In the genomic region with DNA sequence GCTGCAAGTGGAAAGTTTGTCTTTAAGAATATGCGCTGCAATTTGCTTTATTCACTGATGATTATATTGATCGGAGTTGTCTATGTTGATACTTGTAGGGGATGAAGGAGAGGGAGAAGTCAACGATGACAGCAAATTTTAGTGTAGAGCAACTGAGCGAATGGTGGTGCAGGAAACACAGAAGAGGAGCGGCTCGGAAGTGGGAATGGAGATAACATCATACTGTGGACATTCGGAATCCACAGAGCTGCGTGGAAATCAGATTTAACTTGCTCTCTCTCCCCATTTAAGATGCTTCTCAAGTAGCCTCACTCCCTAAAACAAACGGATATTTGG, we compare ENCODE assay signal across 8 cellular contexts. TPM values are rescaled to one million over a fixed set of nuclear protein-coding genes. Genes with fewer than 3 reads are reported as not detected.
DNase-seq lines count a peak whose midpoint lies in the region; ATAC-seq, FAIRE-seq and TF ChIP-seq lines count a peak whose summit lies in the region.

No MANE protein-coding gene starts in this region.

- TF ChIP-seq POLR2A in HepG2 (IDR thresholded peaks at IDR 0.05; ENCODE audit: insufficient read depth in 1 of 2, low read depth in 2 of 2, low read length in 2 of 2) (no peak), testis (IDR thresholded peaks at IDR 0.05) (no peak)

- no peaks in the 10 kb centered on the region for H3K27me3 Mint-ChIP-seq in activated CD4-positive, alpha-beta T cell treated with anti-CD3 and anti-CD28 coated beads, Interleukin-2, amount 10 ng/mL, durations not matched to agents 24 days and 14 days
- no peaks in the 10 kb centered on the region for H3K27me3 Mint-ChIP-seq in activated naive CD8-positive, alpha-beta T cell treated with anti-CD3 and anti-CD28 coated beads, Interleukin-2, amount 10 ng/mL, durations not matched to agents 7 days and 5 days

- no peak for DNase-seq in activated CD4-positive, alpha-beta T cell treated with anti-CD3 and anti-CD28 coated beads, Interleukin-2, amount 10 ng/mL, durations not matched to agents 24 days and 14 days
- DNase-seq in activated CD4-positive, alpha-beta T cell treated with anti-CD3 and anti-CD28 coated beads for 4 hours = no peak
- DNase-seq in activated naive CD8-positive, alpha-beta T cell treated with anti-CD3 and anti-CD28 coated beads, Interleukin-2, amount 10 ng/mL, durations not matched to agents 7 days and 5 days = no peak
- no peak for DNase-seq in HepG2 (ENCODE audit: low spot score)
- no peak for DNase-seq in testis
- no peak for DNase-seq in EL
- no peak for DNase-seq in NCI-H748 treated with DMSO at 0.1 percent for 48 hours (lab: John Stamatoyannopoulos, UW)

- TF ChIP-seq RAD21 in HepG2 (CRISPR knock-in tag; IDR thresholded peaks at IDR 0.05) = no peak

- H3K27me3 ChIP-seq in HepG2 (ENCODE audit: control insufficient read depth in 1 of 2, insufficient read depth in 2 of 2, low read length in 2 of 2) (no peaks in the 10 kb centered on the region), testis (no peaks in the 10 kb centered on the region)

- no peak for FAIRE-seq in HepG2 (lab: Jason Lieb, UNC)

- H4K20me1 ChIP-seq in HepG2 (ENCODE audit: insufficient read depth, low read length) = no peaks in the 10 kb centered on the region

- intact Hi-C loops in activated CD4-positive, alpha-beta T cell treated with anti-CD3 and anti-CD28 coated beads, Interleukin-2, amount 10 ng/mL, durations not matched to agents 24 days and 14 days (cut with micrococcal nuclease) = loop anchor here (1.0 to 10.0 kb wide), 5 partner anchors 24 to 488 kb away; a partner anchor contains a TSS
- intact Hi-C loops in HepG2 (cut with micrococcal nuclease; ENCODE audit: unreplicated experiment) = loop anchor here (1.0 to 5.0 kb wide), 3 partner anchors 24 to 240 kb away; a partner anchor contains a TSS
- intact Hi-C loops in testis (cut with DNase I; ENCODE audit: low total_unique reads) = loop anchor here (5.0 kb wide), 1 partner anchor 55 kb away; a partner anchor contains a TSS

- H3K4me3 ChIP-seq in HepG2 (replicated peaks in 1 of 3; ENCODE audit: insufficient read depth in 1 of 3, low read depth in 2 of 3, low read length in 3 of 3) (peak overlapping the region; percentile 45 to 84 (median 62); a peak in 5 of 6 replicates), testis (peak overlapping the region; percentile 69 to 90)

- TF ChIP-seq EP300 in HepG2 (IDR thresholded peaks at IDR 0.05; ENCODE audit: low read depth in 2 of 2, low read length in 2 of 2) = no peak; a peak in 1 of 4 replicates
- TF ChIP-seq EP300 in HepG2 (CRISPR knock-in tag; IDR thresholded peaks at IDR 0.05; ENCODE audit: borderline replicate concordance) = no peak

- in situ Hi-C loops in HepG2 (cut with HindIII; ENCODE audit: extremely low pct_ligation_motif_present, low pct_unique_long_range_greater_than_20kb) = no loop called here

- POLR2A ChIA-PET in activated naive CD8-positive, alpha-beta T cell treated with anti-CD3 and anti-CD28 coated beads, Interleukin-2, amount 10 ng/mL, durations not matched to agents 7 days and 5 days (lab: Charles Lee) = interaction anchor here (0.6 to 3.9 kb wide), 7 partner anchors 14 to 218 kb away, joined by 3 to 42 read pairs (median 5); a partner anchor contains a TSS
- POLR2A ChIA-PET in HepG2 (lab: Yijun Ruan, JAX) = interaction anchor here (0.6 to 5.1 kb wide), 12 partner anchors 9 to 224 kb away, joined by 3 to 332 read pairs (median 4); a partner anchor contains a TSS

- peak overlapping the region; percentile 90 for H3K4me3 Mint-ChIP-seq in activated CD4-positive, alpha-beta T cell treated with anti-CD3 and anti-CD28 coated beads, Interleukin-2, amount 10 ng/mL, durations not matched to agents 24 days and 14 days
- peak overlapping the region; percentile 97 for H3K4me3 Mint-ChIP-seq in activated naive CD8-positive, alpha-beta T cell treated with anti-CD3 and anti-CD28 coated beads, Interleukin-2, amount 10 ng/mL, durations not matched to agents 7 days and 5 days

- BruUV-seq in HepG2 (replicated peaks; lab: Mats Ljungman, UMichigan) = TSS peak; percentile 91

- no peak for ATAC-seq in activated naive CD8-positive, alpha-beta T cell treated with anti-CD3 and anti-CD28 coated beads, Interleukin-2, amount 10 ng/mL, durations not matched to agents 7 days and 5 days (ENCODE audit: low read depth)
- no peak for ATAC-seq in HepG2
- no peak for ATAC-seq in HG03457 (IDR thresholded peaks at IDR 0.05; ENCODE audit: unreplicated experiment)

- peak overlapping the region; percentile 88 for H3K27ac Mint-ChIP-seq in activated CD4-positive, alpha-beta T cell treated with anti-CD3 and anti-CD28 coated beads, Interleukin-2, amount 10 ng/mL, durations not matched to agents 24 days and 14 days
- peak overlapping the region; percentile 86 for H3K27ac Mint-ChIP-seq in activated naive CD8-positive, alpha-beta T cell treated with anti-CD3 and anti-CD28 coated beads, Interleukin-2, amount 10 ng/mL, durations not matched to agents 7 days and 5 days

- peaks cover 27% of the 10 kb centered on the region for H3K36me3 Mint-ChIP-seq in activated CD4-positive, alpha-beta T cell treated with anti-CD3 and anti-CD28 coated beads, Interleukin-2, amount 10 ng/mL, durations not matched to agents 24 days and 14 days (ENCODE audit: low read depth)
- peaks cover 18% of the 10 kb centered on the region for H3K36me3 Mint-ChIP-seq in activated naive CD8-positive, alpha-beta T cell treated with anti-CD3 and anti-CD28 coated beads, Interleukin-2, amount 10 ng/mL, durations not matched to agents 7 days and 5 days

- H3K9ac ChIP-seq in HepG2 (ENCODE audit: insufficient read depth, low read depth, low read length) = peak overlapping the region; percentile 94

- peak overlapping the region; percentile 88 for H3K4me2 ChIP-seq in HepG2 (ENCODE audit: low read depth, low read length)

- H3K9me3 Mint-ChIP-seq in activated CD4-positive, alpha-beta T cell treated with anti-CD3 and anti-CD28 coated beads, Interleukin-2, amount 10 ng/mL, durations not matched to agents 24 days and 14 days = no peaks in the 10 kb centered on the region
- no peaks in the 10 kb centered on the region for H3K9me3 Mint-ChIP-seq in activated naive CD8-positive, alpha-beta T cell treated with anti-CD3 and anti-CD28 coated beads, Interleukin-2, amount 10 ng/mL, durations not matched to agents 7 days and 5 days

- CTCF ChIA-PET in HepG2 (lab: Yijun Ruan, JAX; ENCODE audit: low intra/inter-chr PET ratio, low total read pairs) = no interaction called here

- H3K4me1 Mint-ChIP-seq in activated CD4-positive, alpha-beta T cell treated with anti-CD3 and anti-CD28 coated beads, Interleukin-2, amount 10 ng/mL, durations not matched to agents 24 days and 14 days = peaks cover 43% of the 10 kb centered on the region
- H3K4me1 Mint-ChIP-seq in activated naive CD8-positive, alpha-beta T cell treated with anti-CD3 and anti-CD28 coated beads, Interleukin-2, amount 10 ng/mL, durations not matched to agents 7 days and 5 days = peaks cover 33% of the 10 kb centered on the region

- TF ChIP-seq CTCF in HepG2 (CRISPR knock-in tag; IDR thresholded peaks at IDR 0.05) (no peak), testis (IDR thresholded peaks at IDR 0.05) (no peak)

- peaks cover 9 to 20% of the 10 kb centered on the region in 2 experiments; a peak in 4 of 5 replicates for H3K36me3 ChIP-seq in HepG2 (replicated peaks in 1 of 2; ENCODE audit: control insufficient read depth in 1 of 2, insufficient read depth in 2 of 2, low read length in 2 of 2)
- no peaks in the 10 kb centered on the region for H3K36me3 ChIP-seq in testis (ENCODE audit: low read depth, missing control alignments)

- H3K9me3 ChIP-seq in HepG2 (ENCODE audit: low read length) = no peaks in the 10 kb centered on the region
- H3K9me3 ChIP-seq in testis = no peaks in the 10 kb centered on the region

- H3K27ac ChIP-seq in HepG2 (ENCODE audit: extremely low read length, insufficient read depth, low read length) = peak overlapping the region; percentile 65
- peak overlapping the region in 1 of 2 donors; percentile 78 for H3K27ac ChIP-seq in testis

- peak overlapping the region; percentile 48 for H2AFZ ChIP-seq in HepG2 (ENCODE audit: low read length)

- 78% methylated on average over 9 of the region's 9 CpGs for WGBS in HepG2 (ENCODE audit: low lambda C conversion rate)
- 26 to 40% methylated on average over 9 of the region's 9 CpGs for WGBS in testis, 2 donors

- peaks cover 38% of the 10 kb centered on the region for H3K79me2 ChIP-seq in HepG2 (ENCODE audit: insufficient read depth, low read length)

- H3K4me1 ChIP-seq in HepG2 (ENCODE audit: insufficient read depth, low read length) = peaks cover 29% of the 10 kb centered on the region
- H3K4me1 ChIP-seq in testis = peaks cover 23% of the 10 kb centered on the region

RNA-seq across cellular contexts. Expression of a gene that starts 0.7 kb away (rescaled TPM):
- 94.0 and 98.0 TPM in 2 replicates for total RNA-seq in activated CD4-positive, alpha-beta T cell treated with anti-CD3 and anti-CD28 coated beads, Interleukin-2, amount 10 ng/mL, durations not matched to agents 24 days and 14 days
- 10 to 100 TPM; 81.6 to 90.7 TPM for total RNA-seq in activated naive CD8-positive, alpha-beta T cell treated with anti-CD3 and anti-CD28 coated beads, Interleukin-2, amount 10 ng/mL, durations not matched to agents 7 days and 5 days
- 191 and 200 TPM in 2 replicates for total RNA-seq in HepG2 (2016; rRNA removed; fragmentation: Illumina TruSeq; extraction: Trizol)
- 220 and 308 TPM in 2 replicates for total RNA-seq in HepG2 (2016; cell fraction: cytosol; rRNA removed; fragmentation: Illumina TruSeq; extraction: Trizol; ENCODE audit: low read depth)
- 192 and 194 TPM in 2 replicates for total RNA-seq in HepG2 (2016; cell fraction: insoluble cytoplasmic fraction; rRNA removed; fragmentation: Illumina TruSeq; extraction: Trizol)
- total RNA-seq in HepG2 (2016; cell fraction: membrane; rRNA removed; fragmentation: Illumina TruSeq; extraction: Trizol) = 279 and 333 TPM in 2 replicates
- 116 and 125 TPM in 2 replicates for total RNA-seq in HepG2 (2016; cell fraction: nucleus; rRNA removed; fragmentation: Illumina TruSeq; extraction: Trizol)
- polyA plus RNA-seq in HepG2 (2011; rRNA removed) = 86.9 and 133 TPM in 2 replicates
- polyA plus RNA-seq in HepG2 (2011; cell fraction: cytosol; rRNA removed) = 90.3 and 110 TPM in 2 replicates
- polyA plus RNA-seq in HepG2 (2011; cell fraction: nucleus; rRNA removed) = 36.1 and 45.4 TPM in 2 replicates
- polyA plus RNA-seq in HepG2 (2012) = 61.8 and 116 TPM in 2 replicates
- polyA plus RNA-seq in HepG2 (2016; cell fraction: cytosol; fragmentation: Illumina TruSeq; extraction: Trizol; ENCODE audit: low read depth) = 248 and 371 TPM in 2 replicates
- 171 and 177 TPM in 2 replicates for polyA plus RNA-seq in HepG2 (2016; cell fraction: insoluble cytoplasmic fraction; fragmentation: Illumina TruSeq; extraction: Trizol; ENCODE audit: low read depth)
- polyA plus RNA-seq in HepG2 (2016; cell fraction: membrane; fragmentation: Illumina TruSeq; extraction: Trizol; ENCODE audit: low read depth) = 243 and 316 TPM in 2 replicates
- 178 and 179 TPM in 2 replicates for polyA plus RNA-seq in HepG2 (2016; cell fraction: nucleus; fragmentation: Illumina TruSeq; extraction: Trizol; ENCODE audit: insufficient read depth, low read depth)
- polyA minus RNA-seq in HepG2 (2011; rRNA and poly(A)+ RNA removed; ENCODE audit: low replicate concordance) = 57.9 and 63.5 TPM in 2 replicates
- polyA minus RNA-seq in HepG2 (2011; cell fraction: cytosol; rRNA and poly(A)+ RNA removed) = 22.6 and 28.8 TPM in 2 replicates
- polyA minus RNA-seq in HepG2 (2011; cell fraction: nucleus; rRNA and poly(A)+ RNA removed) = 64.8 and 69.5 TPM in 2 replicates
- 100 to 1,000 TPM in 1 of 2 donors, 10 to 100 TPM in 1; 91.7 to 106 TPM for total RNA-seq in testis
- polyA plus RNA-seq in testis (ENCODE audit: insufficient read depth, low read depth, low replicate concordance) = 63.8 TPM

RNA-seq across cellular contexts. Expression of a gene that starts 24.0 kb away (rescaled TPM):
- 65.0 and 67.7 TPM in 2 replicates for total RNA-seq in activated CD4-positive, alpha-beta T cell treated with anti-CD3 and anti-CD28 coated beads, Interleukin-2, amount 10 ng/mL, durations not matched to agents 24 days and 14 days
- total RNA-seq in activated naive CD8-positive, alpha-beta T cell treated with anti-CD3 and anti-CD28 coated beads, Interleukin-2, amount 10 ng/mL, durations not matched to agents 7 days and 5 days = 10 to 100 TPM; 41.5 to 44.2 TPM
- total RNA-seq in HepG2 (2016; rRNA removed; fragmentation: Illumina TruSeq; extraction: Trizol) (163 and 184 TPM in 2 replicates), testis (10 to 100 TPM; 71.3 to 83.4 TPM)
- total RNA-seq in HepG2 (2016; cell fraction: cytosol; rRNA removed; fragmentation: Illumina TruSeq; extraction: Trizol; ENCODE audit: low read depth) = 87.4 and 106 TPM in 2 replicates
- 172 and 188 TPM in 2 replicates for total RNA-seq in HepG2 (2016; cell fraction: insoluble cytoplasmic fraction; rRNA removed; fragmentation: Illumina TruSeq; extraction: Trizol)
- 122 and 141 TPM in 2 replicates for total RNA-seq in HepG2 (2016; cell fraction: membrane; rRNA removed; fragmentation: Illumina TruSeq; extraction: Trizol)
- 137 and 149 TPM in 2 replicates for total RNA-seq in HepG2 (2016; cell fraction: nucleus; rRNA removed; fragmentation: Illumina TruSeq; extraction: Trizol)
- polyA plus RNA-seq in HepG2 (2011; rRNA removed) (157 and 184 TPM in 2 replicates), testis (ENCODE audit: insufficient read depth, low read depth, low replicate concordance) (90.1 TPM)
- 179 and 195 TPM in 2 replicates for polyA plus RNA-seq in HepG2 (2011; cell fraction: cytosol; rRNA removed)
- 50.7 TPM in 2 replicates for polyA plus RNA-seq in HepG2 (2011; cell fraction: nucleus; rRNA removed)
- 127 and 151 TPM in 2 replicates for polyA plus RNA-seq in HepG2 (2012)
- 93.8 and 119 TPM in 2 replicates for polyA plus RNA-seq in HepG2 (2016; cell fraction: cytosol; fragmentation: Illumina TruSeq; extraction: Trizol; ENCODE audit: low read depth)
- polyA plus RNA-seq in HepG2 (2016; cell fraction: insoluble cytoplasmic fraction; fragmentation: Illumina TruSeq; extraction: Trizol; ENCODE audit: low read depth) = 155 and 169 TPM in 2 replicates
- polyA plus RNA-seq in HepG2 (2016; cell fraction: membrane; fragmentation: Illumina TruSeq; extraction: Trizol; ENCODE audit: low read depth) = 116 and 139 TPM in 2 replicates
- polyA plus RNA-seq in HepG2 (2016; cell fraction: nucleus; fragmentation: Illumina TruSeq; extraction: Trizol; ENCODE audit: insufficient read depth, low read depth) = 215 and 223 TPM in 2 replicates
- polyA minus RNA-seq in HepG2 (2011; rRNA and poly(A)+ RNA removed; ENCODE audit: low replicate concordance) = 101 and 129 TPM in 2 replicates
- 36.3 and 44.5 TPM in 2 replicates for polyA minus RNA-seq in HepG2 (2011; cell fraction: cytosol; rRNA and poly(A)+ RNA removed)
- 24.2 and 24.3 TPM in 2 replicates for polyA minus RNA-seq in HepG2 (2011; cell fraction: nucleus; rRNA and poly(A)+ RNA removed)

RNA-seq across cellular contexts. Expression of a gene that starts 52.1 kb away (rescaled TPM):
- total RNA-seq in activated CD4-positive, alpha-beta T cell treated with anti-CD3 and anti-CD28 coated beads, Interleukin-2, amount 10 ng/mL, durations not matched to agents 24 days and 14 days = 39.1 TPM in 2 replicates
- 10 to 100 TPM; 11.1 to 11.6 TPM for total RNA-seq in activated naive CD8-positive, alpha-beta T cell treated with anti-CD3 and anti-CD28 coated beads, Interleukin-2, amount 10 ng/mL, durations not matched to agents 7 days and 5 days
- total RNA-seq in HepG2 (2016; rRNA removed; fragmentation: Illumina TruSeq; extraction: Trizol) = 66.2 and 106 TPM in 2 replicates
- total RNA-seq in HepG2 (2016; cell fraction: cytosol; rRNA removed; fragmentation: Illumina TruSeq; extraction: Trizol; ENCODE audit: low read depth) = 11.9 and 13.2 TPM in 2 replicates
- 64.7 and 103 TPM in 2 replicates for total RNA-seq in HepG2 (2016; cell fraction: insoluble cytoplasmic fraction; rRNA removed; fragmentation: Illumina TruSeq; extraction: Trizol)
- 18.5 and 23.4 TPM in 2 replicates for total RNA-seq in HepG2 (2016; cell fraction: membrane; rRNA removed; fragmentation: Illumina TruSeq; extraction: Trizol)
- 27.0 and 28.3 TPM in 2 replicates for total RNA-seq in HepG2 (2016; cell fraction: nucleus; rRNA removed; fragmentation: Illumina TruSeq; extraction: Trizol)
- 17.0 and 23.4 TPM in 2 replicates for polyA plus RNA-seq in HepG2 (2011; rRNA removed)
- polyA plus RNA-seq in HepG2 (2011; cell fraction: cytosol; rRNA removed) = 11.7 and 15.1 TPM in 2 replicates
- 5.6 and 6.6 TPM in 2 replicates for polyA plus RNA-seq in HepG2 (2011; cell fraction: nucleus; rRNA removed)
- 21.1 and 24.1 TPM in 2 replicates for polyA plus RNA-seq in HepG2 (2012)
- polyA plus RNA-seq in HepG2 (2016; cell fraction: cytosol; fragmentation: Illumina TruSeq; extraction: Trizol; ENCODE audit: low read depth) = 5.7 and 6.5 TPM in 2 replicates
- 92.1 and 98.0 TPM in 2 replicates for polyA plus RNA-seq in HepG2 (2016; cell fraction: insoluble cytoplasmic fraction; fragmentation: Illumina TruSeq; extraction: Trizol; ENCODE audit: low read depth)
- polyA plus RNA-seq in HepG2 (2016; cell fraction: membrane; fragmentation: Illumina TruSeq; extraction: Trizol; ENCODE audit: low read depth) = 9.4 and 11.3 TPM in 2 replicates
- polyA plus RNA-seq in HepG2 (2016; cell fraction: nucleus; fragmentation: Illumina TruSeq; extraction: Trizol; ENCODE audit: insufficient read depth, low read depth) = 36.0 and 37.3 TPM in 2 replicates
- polyA minus RNA-seq in HepG2 (2011; rRNA and poly(A)+ RNA removed; ENCODE audit: low replicate concordance) = 15.3 and 20.5 TPM in 2 replicates
- polyA minus RNA-seq in HepG2 (2011; cell fraction: cytosol; rRNA and poly(A)+ RNA removed) = 6.3 and 9.7 TPM in 2 replicates
- 7.9 and 10.6 TPM in 2 replicates for polyA minus RNA-seq in HepG2 (2011; cell fraction: nucleus; rRNA and poly(A)+ RNA removed)
- 10 to 100 TPM; 11.0 to 12.5 TPM for total RNA-seq in testis
- polyA plus RNA-seq in testis (ENCODE audit: insufficient read depth, low read depth, low replicate concordance) = 9.5 TPM

RNA-seq across cellular contexts. Expression of a gene that starts 52.5 kb away (rescaled TPM):
- 2.2 and 3.0 TPM in 2 replicates for total RNA-seq in activated CD4-positive, alpha-beta T cell treated with anti-CD3 and anti-CD28 coated beads, Interleukin-2, amount 10 ng/mL, durations not matched to agents 24 days and 14 days
- 1 to 10 TPM in 1 of 2 experiments, under 1 TPM in 1; 0.54 to 3.0 TPM for total RNA-seq in activated naive CD8-positive, alpha-beta T cell treated with anti-CD3 and anti-CD28 coated beads, Interleukin-2, amount 10 ng/mL, durations not matched to agents 7 days and 5 days
- total RNA-seq in HepG2 (2016; rRNA removed; fragmentation: Illumina TruSeq; extraction: Trizol) = 0.53 and 0.66 TPM in 2 replicates
- not detected in 2 replicates for total RNA-seq in HepG2 (2016; cell fraction: cytosol; rRNA removed; fragmentation: Illumina TruSeq; extraction: Trizol; ENCODE audit: low read depth)
- 1.0 and 1.1 TPM in 2 replicates for total RNA-seq in HepG2 (2016; cell fraction: insoluble cytoplasmic fraction; rRNA removed; fragmentation: Illumina TruSeq; extraction: Trizol)
- not detected in 2 replicates for total RNA-seq in HepG2 (2016; cell fraction: membrane; rRNA removed; fragmentation: Illumina TruSeq; extraction: Trizol)
- total RNA-seq in HepG2 (2016; cell fraction: nucleus; rRNA removed; fragmentation: Illumina TruSeq; extraction: Trizol) = not detected in 2 replicates
- 0.50 TPM in 1 of 2 replicates, not detected in the other for polyA plus RNA-seq in HepG2 (2011; rRNA removed)
- polyA plus RNA-seq in HepG2 (2011; cell fraction: cytosol; rRNA removed) = 0.35 and 0.38 TPM in 2 replicates
- polyA plus RNA-seq in HepG2 (2011; cell fraction: nucleus; rRNA removed) = not detected in 2 replicates
- polyA plus RNA-seq in HepG2 (2012) = 0.36 and 0.52 TPM in 2 replicates
- not detected in 2 replicates for polyA plus RNA-seq in HepG2 (2016; cell fraction: cytosol; fragmentation: Illumina TruSeq; extraction: Trizol; ENCODE audit: low read depth)
- polyA plus RNA-seq in HepG2 (2016; cell fraction: insoluble cytoplasmic fraction; fragmentation: Illumina TruSeq; extraction: Trizol; ENCODE audit: low read depth) = 0.60 and 1.2 TPM in 2 replicates
- not detected in 2 replicates for polyA plus RNA-seq in HepG2 (2016; cell fraction: membrane; fragmentation: Illumina TruSeq; extraction: Trizol; ENCODE audit: low read depth)
- 1.4 TPM in 1 of 2 replicates, not detected in the other for polyA plus RNA-seq in HepG2 (2016; cell fraction: nucleus; fragmentation: Illumina TruSeq; extraction: Trizol; ENCODE audit: insufficient read depth, low read depth)
- polyA minus RNA-seq in HepG2 (2011; rRNA and poly(A)+ RNA removed; ENCODE audit: low replicate concordance) = not detected in 2 replicates
- not detected in 2 replicates for polyA minus RNA-seq in HepG2 (2011; cell fraction: cytosol; rRNA and poly(A)+ RNA removed)
- polyA minus RNA-seq in HepG2 (2011; cell fraction: nucleus; rRNA and poly(A)+ RNA removed) = not detected in 2 replicates
- total RNA-seq in testis = 10 to 100 TPM in 1 of 2 donors, 1 to 10 TPM in 1; 7.9 to 14.3 TPM
- 21.7 TPM for polyA plus RNA-seq in testis (ENCODE audit: insufficient read depth, low read depth, low replicate concordance)
